8 cellular contexts compared by ENCODE assay signal in genomic region chr22:49958961-49959781, GRCh38. TPM values are rescaled to one million over a fixed set of nuclear protein-coding genes. Genes with fewer than 3 reads are reported as not detected.
DNase-seq lines count a peak whose midpoint lies in the region; ATAC-seq, FAIRE-seq and TF ChIP-seq lines count a peak whose summit lies in the region.

No MANE protein-coding gene starts in this region.

- TF ChIP-seq CTCF in activated CD8-positive, alpha-beta T cell treated with anti-CD3 and anti-CD28 coated beads for 36 hours (IDR thresholded peaks at IDR 0.05) = no peak
- no peak for TF ChIP-seq CTCF in GM20000 (IDR thresholded peaks at IDR 0.05; ENCODE audit: extremely low read depth, missing control alignments)

- DNase-seq in HAP-1 (ENCODE audit: low spot score in 2 of 2) (no peak), right cardiac atrium (peak; percentile 35 to 73 (median 62)), small intestine (no peak), GM20000 (ENCODE audit: low spot score) (no peak)
- DNase-seq in activated CD8-positive, alpha-beta T cell treated with anti-CD3 and anti-CD28 coated beads for 36 hours = no peak

- H3K9me3 Mint-ChIP-seq in activated CD8-positive, alpha-beta T cell treated with anti-CD3 and anti-CD28 coated beads for 36 hours = no peaks in the 10 kb centered on the region

- peaks cover 26% of the 10 kb centered on the region for H3K36me3 ChIP-seq in HAP-1 (replicated peaks)
- H3K36me3 ChIP-seq in small intestine (ENCODE audit: control insufficient read depth in 2 of 2, insufficient read depth in 2 of 2, low read length in 2 of 2) = peaks cover 12 to 13% of the 10 kb centered on the region in 2 donors

- no peaks in the 10 kb centered on the region for H3K27me3 Mint-ChIP-seq in activated CD8-positive, alpha-beta T cell treated with anti-CD3 and anti-CD28 coated beads for 36 hours

- H3K36me3 Mint-ChIP-seq in activated CD8-positive, alpha-beta T cell treated with anti-CD3 and anti-CD28 coated beads for 36 hours (ENCODE audit: low read depth) = peaks cover 25% of the 10 kb centered on the region

- H3K4me1 Mint-ChIP-seq in activated CD8-positive, alpha-beta T cell treated with anti-CD3 and anti-CD28 coated beads for 36 hours (ENCODE audit: low read depth) = peaks cover 17% of the 10 kb centered on the region

- in situ Hi-C loops in HAP-1 (cut with MboI; ENCODE audit: low sequenced_read_pairs) = no loop called here

- no peaks in the 10 kb centered on the region for H3K27me3 ChIP-seq in HAP-1 (ENCODE audit: low read depth)
- H3K27me3 ChIP-seq in right cardiac atrium (ENCODE audit: control insufficient read depth, insufficient read depth) = no peaks in the 10 kb centered on the region
- H3K27me3 ChIP-seq in small intestine (ENCODE audit: control insufficient read depth in 2 of 2, insufficient read depth in 2 of 2, low read length in 2 of 2) = no peaks in the 10 kb centered on the region

- ATAC-seq in activated CD8-positive, alpha-beta T cell treated with anti-CD3 and anti-CD28 coated beads for 36 hours = no peak
- no peak for ATAC-seq in right cardiac atrium
- ATAC-seq in GM21423 (IDR thresholded peaks at IDR 0.05; ENCODE audit: unreplicated experiment) = no peak
- no peak for ATAC-seq in GM18498 (IDR thresholded peaks at IDR 0.05; ENCODE audit: unreplicated experiment)
- ATAC-seq in HG02571 (IDR thresholded peaks at IDR 0.05; ENCODE audit: unreplicated experiment) = no peak

- CTCF ChIA-PET in activated CD8-positive, alpha-beta T cell treated with anti-CD3 and anti-CD28 coated beads for 36 hours (lab: Charles Lee) = interaction anchor here (0.6 to 1.2 kb wide), 2 partner anchors 71 to 85 kb away, joined by 4 to 5 read pairs; no protein-coding TSS in a partner anchor

- H3K4me3 Mint-ChIP-seq in activated CD8-positive, alpha-beta T cell treated with anti-CD3 and anti-CD28 coated beads for 36 hours = peak overlapping the region; percentile 84

- H3K4me3 ChIP-seq in HAP-1 = peak overlapping the region; percentile 40
- H3K4me3 ChIP-seq in right cardiac atrium (ENCODE audit: low read length) = no peak overlapping the region
- peak overlapping the region in 1 of 2 donors; percentile 15 for H3K4me3 ChIP-seq in small intestine (ENCODE audit: low read depth in 1 of 2, low read length in 2 of 2)

- H3K4me1 ChIP-seq in HAP-1 (peaks cover 19% of the 10 kb centered on the region), right cardiac atrium (ENCODE audit: control insufficient read depth, insufficient read depth, low read length) (peaks cover 11% of the 10 kb centered on the region), small intestine (ENCODE audit: control insufficient read depth in 2 of 2, insufficient read depth in 1 of 2, low read depth in 1 of 2, low read length in 1 of 2) (peaks cover 3 to 6% of the 10 kb centered on the region in 2 donors)

- no peaks in the 10 kb centered on the region for H3K9me3 ChIP-seq in HAP-1
- H3K9me3 ChIP-seq in right cardiac atrium (ENCODE audit: control insufficient read depth, low read length) = no peaks in the 10 kb centered on the region
- H3K9me3 ChIP-seq in small intestine (ENCODE audit: control insufficient read depth, low read depth) = no peaks in the 10 kb centered on the region

- peak overlapping the region; percentile 94 for H3K27ac Mint-ChIP-seq in activated CD8-positive, alpha-beta T cell treated with anti-CD3 and anti-CD28 coated beads for 36 hours

- 69% methylated on average over 28 of the region's 28 CpGs for WGBS in right cardiac atrium
- 72 to 78% (median 72%) methylated on average over 27 to 28 of the region's 28 CpGs for whole genome bisulfite sequencing in small intestine, 3 donors

- intact Hi-C loops in activated CD8-positive, alpha-beta T cell treated with anti-CD3 and anti-CD28 coated beads for 36 hours (cut with micrococcal nuclease) = no loop called here
- intact Hi-C loops in right cardiac atrium (cut with DNase I) = loop anchor here in 1 of 4 donors (2.0 kb wide), 1 partner anchor 22 kb away; no protein-coding TSS in a partner anchor

- peak overlapping the region; percentile 97 for H3K27ac ChIP-seq in right cardiac atrium (ENCODE audit: low read length)
- H3K27ac ChIP-seq in small intestine (ENCODE audit: low read depth in 1 of 2, low read length in 1 of 2) = peak overlapping the region; percentile 94 to 96

- POLR2A ChIA-PET in activated CD8-positive, alpha-beta T cell treated with anti-CD3 and anti-CD28 coated beads for 36 hours (lab: Charles Lee) = interaction anchor here (0.7 to 4.9 kb wide), 9 partner anchors 8 to 133 kb away, joined by 3 to 63 read pairs (median 4); no protein-coding TSS in a partner anchor

- FAIRE-seq in small intestine (lab: Jason Lieb, UNC) = no peak

RNA-seq across cellular contexts. Expression of gene PIM3, which starts 1.4 kb away (rescaled TPM):
- 100 to 1,000 TPM; 146 to 158 TPM for total RNA-seq in activated CD8-positive, alpha-beta T cell treated with anti-CD3 and anti-CD28 coated beads for 36 hours
- total RNA-seq in right cardiac atrium = 10 to 100 TPM; 39.9 to 55.8 (median 49.9) TPM
- polyA plus RNA-seq in right cardiac atrium (39.0 TPM), small intestine (10 to 100 TPM; 35.7 to 72.2 (median 49.4) TPM)

RNA-seq across cellular contexts. Expression of gene CRELD2, which starts 40.7 kb away (rescaled TPM):
- total RNA-seq in activated CD8-positive, alpha-beta T cell treated with anti-CD3 and anti-CD28 coated beads for 36 hours = 10 to 100 TPM; 26.1 to 28.2 TPM
- 10 to 100 TPM; 22.1 to 40.0 (median 26.8) TPM for total RNA-seq in right cardiac atrium
- 21.8 TPM for polyA plus RNA-seq in right cardiac atrium
- 100 to 1,000 TPM in 1 of 3 donors, 10 to 100 TPM in 2; 11.9 to 107 (median 20.8) TPM for polyA plus RNA-seq in small intestine

RNA-seq across cellular contexts. Expression of gene ALG12, which starts 40.9 kb away (rescaled TPM):
- 10 to 100 TPM; 10.7 to 12.0 TPM for total RNA-seq in activated CD8-positive, alpha-beta T cell treated with anti-CD3 and anti-CD28 coated beads for 36 hours
- 10 to 100 TPM; 13.2 to 19.7 (median 17.4) TPM for total RNA-seq in right cardiac atrium
- polyA plus RNA-seq in right cardiac atrium (13.0 TPM), small intestine (10 to 100 TPM in 1 of 3 donors, 1 to 10 TPM in 2; 9.4 to 15.2 (median 9.5) TPM)

RNA-seq across cellular contexts. Expression of gene IL17REL, which starts 53.4 kb away (rescaled TPM):
- total RNA-seq in activated CD8-positive, alpha-beta T cell treated with anti-CD3 and anti-CD28 coated beads for 36 hours = under 1 TPM in 1 of 2 experiments, not detected in 1; 0.14 TPM
- total RNA-seq in right cardiac atrium = under 1 TPM in 1 of 4 donors, not detected in 3; 0.06 TPM
- polyA plus RNA-seq in right cardiac atrium (not detected), small intestine (under 1 TPM in 2 of 3 donors, not detected in 1; 0.27 to 0.49 TPM)

Comparison
In these comparisons a context has a peak if more than half of its experiments do, and no peak if none do; other contexts are left out.
1. DNase-seq: peak in right cardiac atrium (3 of 3); none in HAP-1 (0 of 2), activated CD8-positive, alpha-beta T cell treated with anti-CD3 and anti-CD28 coated beads for 36 hours (single experiment), small intestine (single experiment) and GM20000 (single experiment).